2 cellular contexts compared by ENCODE assay signal in the genomic region with DNA sequence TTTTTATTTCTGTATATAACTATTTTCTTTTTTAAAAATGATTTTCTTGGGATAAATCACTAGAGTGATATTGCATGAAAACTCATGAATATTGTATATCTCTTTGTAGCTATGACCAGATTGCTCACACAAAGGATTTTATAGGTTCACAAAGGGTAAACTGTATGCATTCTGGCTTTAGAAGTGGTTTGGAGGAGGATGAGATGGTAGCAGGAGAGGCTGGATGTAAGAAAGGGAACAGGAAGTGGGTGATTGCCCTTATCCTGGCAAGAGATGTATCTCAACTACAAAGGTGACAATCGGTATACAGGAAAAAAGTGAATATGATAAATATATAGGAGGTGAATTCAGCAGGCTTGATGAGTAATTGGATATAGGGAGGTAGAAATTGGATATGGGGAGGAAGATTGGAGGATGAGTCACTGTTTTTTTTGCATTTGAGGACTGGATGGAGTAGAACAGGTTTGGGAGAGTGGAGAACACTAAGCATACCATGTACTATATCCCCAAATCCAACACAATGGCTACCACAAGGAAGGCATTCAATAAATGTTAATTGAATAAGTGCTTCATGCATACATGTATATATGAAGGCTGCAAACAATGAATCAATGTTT.
A peak's percentile ranks its signal among the peaks of the same experiment; 100 is the strongest.
TF ChIP-seq lines count a peak whose summit lies in the region.

No MANE protein-coding gene starts in this region.

TF ChIP-seq in A549, 52 proteins besides CTCF, POLR2A, EP300 and RAD21:
- TF ChIP-seq, protein P1, sequence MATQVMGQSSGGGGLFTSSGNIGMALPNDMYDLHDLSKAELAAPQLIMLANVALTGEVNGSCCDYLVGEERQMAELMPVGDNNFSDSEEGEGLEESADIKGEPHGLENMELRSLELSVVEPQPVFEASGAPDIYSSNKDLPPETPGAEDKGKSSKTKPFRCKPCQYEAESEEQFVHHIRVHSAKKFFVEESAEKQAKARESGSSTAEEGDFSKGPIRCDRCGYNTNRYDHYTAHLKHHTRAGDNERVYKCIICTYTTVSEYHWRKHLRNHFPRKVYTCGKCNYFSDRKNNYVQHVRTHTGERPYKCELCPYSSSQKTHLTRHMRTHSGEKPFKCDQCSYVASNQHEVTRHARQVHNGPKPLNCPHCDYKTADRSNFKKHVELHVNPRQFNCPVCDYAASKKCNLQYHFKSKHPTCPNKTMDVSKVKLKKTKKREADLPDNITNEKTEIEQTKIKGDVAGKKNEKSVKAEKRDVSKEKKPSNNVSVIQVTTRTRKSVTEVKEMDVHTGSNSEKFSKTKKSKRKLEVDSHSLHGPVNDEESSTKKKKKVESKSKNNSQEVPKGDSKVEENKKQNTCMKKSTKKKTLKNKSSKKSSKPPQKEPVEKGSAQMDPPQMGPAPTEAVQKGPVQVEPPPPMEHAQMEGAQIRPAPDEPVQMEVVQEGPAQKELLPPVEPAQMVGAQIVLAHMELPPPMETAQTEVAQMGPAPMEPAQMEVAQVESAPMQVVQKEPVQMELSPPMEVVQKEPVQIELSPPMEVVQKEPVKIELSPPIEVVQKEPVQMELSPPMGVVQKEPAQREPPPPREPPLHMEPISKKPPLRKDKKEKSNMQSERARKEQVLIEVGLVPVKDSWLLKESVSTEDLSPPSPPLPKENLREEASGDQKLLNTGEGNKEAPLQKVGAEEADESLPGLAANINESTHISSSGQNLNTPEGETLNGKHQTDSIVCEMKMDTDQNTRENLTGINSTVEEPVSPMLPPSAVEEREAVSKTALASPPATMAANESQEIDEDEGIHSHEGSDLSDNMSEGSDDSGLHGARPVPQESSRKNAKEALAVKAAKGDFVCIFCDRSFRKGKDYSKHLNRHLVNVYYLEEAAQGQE (IDR thresholded peaks at IDR 0.05) = no peak
- TF ChIP-seq FOSL2 (IDR thresholded peaks at IDR 0.05) (no peak), FOSL2 (CRISPR knock-in tag; IDR thresholded peaks at IDR 0.05) (0 out of 2 replicates have a peak, but pooled peaks have one; percentile 10)

TF ChIP-seq in HCT116, 20 proteins besides CTCF, POLR2A, EP300 and RAD21 (continued from another document):
- TF ChIP-seq, protein P1 (IDR thresholded peaks at IDR 0.05; ENCODE audit: low read depth) = no peak
- TF ChIP-seq TCF7L2 (IDR thresholded peaks at IDR 0.05; ENCODE audit: borderline replicate concordance, extremely low read depth, insufficient read depth, insufficient read length) = no peak
- TF ChIP-seq EZH2phosphoT487 (IDR thresholded peaks at IDR 0.05; ENCODE audit: borderline replicate concordance) = no peak
- peak; percentile 38; the same call in 1 of the 2 replicates for TF ChIP-seq FOSL1 (IDR thresholded peaks at IDR 0.05; ENCODE audit: low read depth)
- TF ChIP-seq CBX3 (IDR thresholded peaks at IDR 0.05; ENCODE audit: low read depth) = no peak
- TF ChIP-seq, protein P2, sequence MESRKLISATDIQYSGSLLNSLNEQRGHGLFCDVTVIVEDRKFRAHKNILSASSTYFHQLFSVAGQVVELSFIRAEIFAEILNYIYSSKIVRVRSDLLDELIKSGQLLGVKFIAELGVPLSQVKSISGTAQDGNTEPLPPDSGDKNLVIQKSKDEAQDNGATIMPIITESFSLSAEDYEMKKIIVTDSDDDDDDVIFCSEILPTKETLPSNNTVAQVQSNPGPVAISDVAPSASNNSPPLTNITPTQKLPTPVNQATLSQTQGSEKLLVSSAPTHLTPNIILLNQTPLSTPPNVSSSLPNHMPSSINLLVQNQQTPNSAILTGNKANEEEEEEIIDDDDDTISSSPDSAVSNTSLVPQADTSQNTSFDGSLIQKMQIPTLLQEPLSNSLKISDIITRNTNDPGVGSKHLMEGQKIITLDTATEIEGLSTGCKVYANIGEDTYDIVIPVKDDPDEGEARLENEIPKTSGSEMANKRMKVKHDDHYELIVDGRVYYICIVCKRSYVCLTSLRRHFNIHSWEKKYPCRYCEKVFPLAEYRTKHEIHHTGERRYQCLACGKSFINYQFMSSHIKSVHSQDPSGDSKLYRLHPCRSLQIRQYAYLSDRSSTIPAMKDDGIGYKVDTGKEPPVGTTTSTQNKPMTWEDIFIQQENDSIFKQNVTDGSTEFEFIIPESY (IDR thresholded peaks at IDR 0.05; ENCODE audit: extremely low read depth, insufficient replicate concordance, low read length) = no peak
